17 cellular contexts compared by ENCODE assay signal in genomic region chr2:195500878-195501277, GRCh38.
"Had no signal": no experiment of that assay in that cellular context is flagged by ENCODE, and none has a peak within 500 bp of the region (broad histone marks: within the 10 kb centered on the region; RNA-seq: fewer than 3 reads in every experiment).

No MANE protein-coding gene starts in this region.

- ATAC-seq: activated T-helper 17 cell treated with anti-CD3 and anti-CD28 coated beads, Interleukin-2, amount 50 U/mL, for 72 hours; left ventricle myocardium superior; stimulated activated effector memory CD8-positive, alpha-beta T cell treated with anti-CD3 and anti-CD28 coated beads, Interleukin-12 subunit alpha, Interleukin-12 subunit beta, amount 100 ng/mL, for 72 hours had no signal

- H3K4me1 Mint-ChIP-seq: neural crest cell had no signal

- H3K36me3 Mint-ChIP-seq: stimulated activated effector memory CD8-positive, alpha-beta T cell treated with anti-CD3 and anti-CD28 coated beads, Interleukin-12 subunit alpha, Interleukin-12 subunit beta, amount 100 ng/mL, for 72 hours had no signal

- H3K27me3 Mint-ChIP-seq: activated T-helper 17 cell treated with anti-CD3 and anti-CD28 coated beads, Interleukin-2, amount 50 U/mL, for 72 hours had no signal

- H3K27ac ChIP-seq: ascending aorta, cardiac muscle cell, epithelial cell of prostate, sigmoid colon, thoracic aorta had no signal

- H3K27me3 ChIP-seq: ascending aorta, cardiac muscle cell, sigmoid colon had no signal

- H3K9me3 ChIP-seq: ascending aorta, sigmoid colon, thoracic aorta had no signal

- H3K27ac Mint-ChIP-seq: activated naive CD4-positive, alpha-beta T cell treated with anti-CD3 and anti-CD28 coated beads for 36 hours; activated T-helper 17 cell treated with anti-CD3 and anti-CD28 coated beads, Interleukin-2, amount 50 U/mL, for 72 hours; stimulated activated effector memory CD8-positive, alpha-beta T cell treated with anti-CD3 and anti-CD28 coated beads, Interleukin-12 subunit alpha, Interleukin-12 subunit beta, amount 100 ng/mL, for 72 hours had no signal

- H3K9me3 Mint-ChIP-seq: activated T-helper 17 cell treated with anti-CD3 and anti-CD28 coated beads, Interleukin-2, amount 50 U/mL, for 72 hours; neural crest cell had no signal

- DNase-seq: activated CD4-positive, CD25-positive, alpha-beta regulatory T cell treated with anti-CD3 and anti-CD28 coated beads, Interleukin-2, amount 50 U/mL, for 72 hours; activated naive CD4-positive, alpha-beta T cell treated with anti-CD3 and anti-CD28 coated beads for 36 hours; activated T-cell treated with anti-CD3 and anti-CD28 coated beads for 4 hours; foreskin melanocyte; kidney glomerular epithelial cell; left ventricle myocardium superior; mesendoderm; sigmoid colon; stimulated activated CD4-positive, alpha-beta T cell treated with anti-CD3 and anti-CD28 coated beads, Interleukin-12 subunit alpha, Interleukin-12 subunit beta, amount 100 ng/mL, for 4 hours; stimulated activated CD4-positive, alpha-beta T cell treated with anti-CD3 and anti-CD28 coated beads, Interleukin-2, amount 100 ng/mL, for 24 hours had no signal

- H3K36me3 ChIP-seq: ascending aorta, cardiac muscle cell, sigmoid colon, thoracic aorta had no signal

- H3K4me3 ChIP-seq: ascending aorta, cardiac muscle cell, sigmoid colon, thoracic aorta had no signal

- H3K4me3 Mint-ChIP-seq: activated naive CD4-positive, alpha-beta T cell treated with anti-CD3 and anti-CD28 coated beads for 36 hours; activated T-helper 17 cell treated with anti-CD3 and anti-CD28 coated beads, Interleukin-2, amount 50 U/mL, for 72 hours; neural crest cell; stimulated activated effector memory CD8-positive, alpha-beta T cell treated with anti-CD3 and anti-CD28 coated beads, Interleukin-12 subunit alpha, Interleukin-12 subunit beta, amount 100 ng/mL, for 72 hours had no signal

- H3K4me1 ChIP-seq: sigmoid colon had no signal
